In the genomic region with DNA sequence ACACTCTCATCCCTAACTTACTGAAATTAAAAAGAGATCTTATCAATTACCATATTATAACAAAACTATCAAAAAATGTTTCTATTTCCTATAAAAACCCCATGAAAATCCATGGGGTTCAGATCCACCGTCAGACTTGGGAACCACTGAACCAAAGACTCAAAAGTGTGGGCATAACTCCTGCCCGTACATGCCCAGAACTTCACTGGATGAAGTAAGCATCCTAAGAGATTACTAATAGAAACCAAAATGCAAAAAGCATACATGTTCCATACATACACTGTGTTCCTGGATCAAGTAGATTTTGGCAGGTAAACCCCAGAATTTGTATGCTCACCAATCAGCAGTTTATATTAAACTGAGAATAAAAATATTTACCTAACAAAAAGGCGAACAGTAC, we compare ENCODE assay signal across 31 cellular contexts.
"Had no signal": no experiment of that assay in that cellular context is flagged by ENCODE, and none has a peak within 500 bp of the region (broad histone marks: within the 10 kb centered on the region; RNA-seq: fewer than 3 reads in every experiment).

No MANE protein-coding gene starts in this region.

- FAIRE-seq: TTC549 had no signal

- H3K4me2 ChIP-seq: SK-N-SH had no signal

- H3K36me3 ChIP-seq: ascending aorta had no signal

- H3K9me3 ChIP-seq: ascending aorta, MG63, SJSA1, SK-N-SH had no signal

- ATAC-seq: activated CD8-positive, alpha-beta T cell treated with anti-CD3 and anti-CD28 coated beads, Interleukin-2, amount 10 ng/mL, durations not matched to agents 7 days and 5 days; Panc1 had no signal

- DNase-seq: activated CD4-positive, alpha-beta T cell treated with anti-CD3 and anti-CD28 coated beads, Interleukin-2, amount 10 ng/mL, durations not matched to agents 7 days and 5 days; activated CD4-positive, alpha-beta T cell treated with anti-CD3 and anti-CD28 coated beads, Interleukin-2, amount 50 U/mL, for 48 hours; activated CD8-positive, alpha-beta T cell treated with anti-CD3 and anti-CD28 coated beads, Interleukin-2, amount 10 ng/mL, durations not matched to agents 7 days and 5 days; activated gamma-delta T cell; activated naive CD4-positive, alpha-beta T cell treated with Interleukin-2 at 50 U/mL for 16 hours; activated naive CD8-positive, alpha-beta T cell treated with anti-CD3 and anti-CD28 coated beads, Interleukin-2, amount 10 ng/mL, durations not matched to agents 7 days and 5 days; activated T-cell treated with anti-CD3 and anti-CD28 coated beads, Interleukin-2, amount 50 U/mL, for 24 hours; amygdala; caudate nucleus; Karpas-422; MG63; NCI-H1048; NCI-H1105 treated with DMSO at 0.1 percent for 48 hours; NCI-H1436; NCI-H1694; NCI-H1930; NCI-H2081 treated with DMSO at 0.1 percent for 48 hours; NCI-H226; NCI-H446 treated with DMSO at 0.1 percent for 48 hours; NCI-H524; NCI-H69; SHP77 treated with DMSO at 0.1 percent for 48 hours; SK-N-SH had no signal

- H3K27ac Mint-ChIP-seq: activated CD4-positive, alpha-beta T cell treated with anti-CD3 and anti-CD28 coated beads, Interleukin-2, amount 10 ng/mL, durations not matched to agents 7 days and 5 days; activated CD8-positive, alpha-beta T cell treated with anti-CD3 and anti-CD28 coated beads, Interleukin-2, amount 10 ng/mL, durations not matched to agents 7 days and 5 days; activated naive CD4-positive, alpha-beta T cell treated with anti-CD3 and anti-CD28 coated beads, Interleukin-2, amount 50 U/mL, for 24 hours; activated naive CD8-positive, alpha-beta T cell treated with anti-CD3 and anti-CD28 coated beads, Interleukin-2, amount 10 ng/mL, durations not matched to agents 7 days and 5 days; activated T-cell treated with anti-CD3 and anti-CD28 coated beads, Interleukin-2, amount 50 U/mL, for 24 hours; activated T-helper 2 cell treated with anti-CD3 and anti-CD28 coated beads, Interferon-gamma antibody, Interleukin-2, Interleukin-4, amounts not matched to agents 10 μg/mL and 5 μg/mL and 100 μg/mL, durations not matched to agents 14 hours and 24 hours and 36 hours; T-helper 1 cell treated with Interleukin-12 subunit alpha and Interleukin-12 subunit beta and Interleukin-4 antibody, amounts not matched to agents 30 μg/mL and 1 μg/mL, for 36 hours; T-helper 2 cell treated with Interferon-gamma antibody and Interleukin-4, amounts not matched to agents 5 μg/mL and 100 μg/mL, for 36 hours had no signal

- H3K27ac ChIP-seq: ascending aorta, SJSA1 had no signal

- H3K9ac ChIP-seq: SK-N-SH had no signal

- H3K27me3 ChIP-seq: ascending aorta, MG63, SJSA1 had no signal

- H3K4me3 Mint-ChIP-seq: activated CD4-positive, alpha-beta T cell treated with anti-CD3 and anti-CD28 coated beads, Interleukin-2, amount 10 ng/mL, durations not matched to agents 7 days and 5 days; activated CD8-positive, alpha-beta T cell treated with anti-CD3 and anti-CD28 coated beads, Interleukin-2, amount 10 ng/mL, durations not matched to agents 7 days and 5 days; activated naive CD4-positive, alpha-beta T cell treated with anti-CD3 and anti-CD28 coated beads, Interleukin-2, amount 50 U/mL, for 24 hours; activated naive CD8-positive, alpha-beta T cell treated with anti-CD3 and anti-CD28 coated beads, Interleukin-2, amount 10 ng/mL, durations not matched to agents 7 days and 5 days; activated T-cell treated with anti-CD3 and anti-CD28 coated beads, Interleukin-2, amount 50 U/mL, for 24 hours; T-helper 1 cell treated with Interleukin-12 subunit alpha and Interleukin-12 subunit beta and Interleukin-4 antibody, amounts not matched to agents 30 μg/mL and 1 μg/mL, for 36 hours; T-helper 2 cell treated with Interferon-gamma antibody and Interleukin-4, amounts not matched to agents 5 μg/mL and 100 μg/mL, for 36 hours had no signal

- H3K9me3 Mint-ChIP-seq: activated CD4-positive, alpha-beta T cell treated with anti-CD3 and anti-CD28 coated beads, Interleukin-2, amount 10 ng/mL, durations not matched to agents 7 days and 5 days; activated naive CD4-positive, alpha-beta T cell treated with anti-CD3 and anti-CD28 coated beads, Interleukin-2, amount 50 U/mL, for 24 hours; activated naive CD8-positive, alpha-beta T cell treated with anti-CD3 and anti-CD28 coated beads, Interleukin-2, amount 10 ng/mL, durations not matched to agents 7 days and 5 days; activated T-cell treated with anti-CD3 and anti-CD28 coated beads, Interleukin-2, amount 50 U/mL, for 24 hours; activated T-helper 2 cell treated with anti-CD3 and anti-CD28 coated beads, Interferon-gamma antibody, Interleukin-2, Interleukin-4, amounts not matched to agents 10 μg/mL and 5 μg/mL and 100 μg/mL, durations not matched to agents 14 hours and 24 hours and 36 hours; T-helper 1 cell treated with Interleukin-12 subunit alpha and Interleukin-12 subunit beta and Interleukin-4 antibody, amounts not matched to agents 30 μg/mL and 1 μg/mL, for 36 hours; T-helper 2 cell treated with Interferon-gamma antibody and Interleukin-4, amounts not matched to agents 5 μg/mL and 100 μg/mL, for 36 hours had no signal

- H3K4me3 ChIP-seq: ascending aorta, MG63, SJSA1 had no signal

- H3K4me1 ChIP-seq: ascending aorta had no signal
